23 cellular contexts compared by ENCODE assay signal in genomic region chr20:46393967-46394366, GRCh38.
"Had no signal": no experiment of that assay in that cellular context is flagged by ENCODE, and none has a peak within 500 bp of the region (broad histone marks: within the 10 kb centered on the region; RNA-seq: fewer than 3 reads in every experiment).

No MANE protein-coding gene starts in this region.

- H3K9me3 ChIP-seq: left ventricle myocardium inferior, neutrophil, right atrium auricular region, suprapubic skin, thoracic aorta, tibial artery, upper lobe of right lung had no signal

- H3K36me3 ChIP-seq: neural progenitor cell had no signal

- H3K4me1 ChIP-seq: neural progenitor cell had no signal

- H3K27ac ChIP-seq: hepatocyte, left ventricle myocardium inferior, neural progenitor cell, right atrium auricular region, skin epidermis, suprapubic skin, thoracic aorta, tibial artery, upper lobe of right lung had no signal

- FAIRE-seq: urothelium cell line had no signal

- H3K27me3 ChIP-seq: hepatocyte, neural progenitor cell, neutrophil, right atrium auricular region, suprapubic skin, tibial artery, upper lobe of right lung had no signal

- DNase-seq: islet precursor cell; left ventricle myocardium inferior; mesendoderm; naive B cell; natural killer cell; nephron progenitor cell; occipital lobe; stimulated activated CD4-positive, alpha-beta T cell treated with anti-CD3 and anti-CD28 coated beads, Interleukin-4, amount 100 ng/mL, for 24 hours; stimulated activated naive CD4-positive, alpha-beta T cell; tibial artery; trophoblast cell; upper lobe of right lung had no signal

- ATAC-seq: natural killer cell; sciatic nerve; stimulated activated effector memory CD8-positive, alpha-beta T cell treated with anti-CD3 and anti-CD28 coated beads, Interleukin-12 subunit alpha, Interleukin-12 subunit beta, amount 100 ng/mL, for 72 hours; upper lobe of right lung had no signal

- H2AFZ ChIP-seq: hepatocyte, neural progenitor cell had no signal

- H3K4me2 ChIP-seq: hepatocyte, neural progenitor cell had no signal

- H3K4me3 ChIP-seq: hepatocyte, left ventricle myocardium inferior, lung, neural progenitor cell, right atrium auricular region, skin epidermis, suprapubic skin, thoracic aorta, tibial artery, upper lobe of right lung had no signal

- H3K9ac ChIP-seq: neural progenitor cell had no signal
